In the genomic region with DNA sequence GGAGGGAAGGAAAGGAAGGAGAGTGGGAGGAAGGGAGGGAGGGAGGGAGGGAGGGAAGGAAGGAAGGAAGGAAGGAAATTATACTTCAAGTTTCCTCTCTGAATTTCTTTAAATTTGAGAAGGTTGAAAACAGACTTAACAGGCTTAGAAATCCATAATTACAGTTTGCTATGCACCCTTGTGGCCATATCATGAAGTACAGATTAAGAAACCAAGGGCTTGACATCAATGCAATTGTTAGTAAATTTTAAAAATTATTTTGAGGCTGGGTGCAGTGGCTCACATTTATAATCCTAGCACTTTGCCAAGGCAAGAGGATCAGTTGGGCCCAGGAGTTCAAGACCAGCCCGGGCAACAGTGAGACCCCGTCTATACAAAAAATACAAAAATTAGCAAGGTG, we compare ENCODE assay signal across 8 cellular contexts. TPM values are rescaled to one million over a fixed set of nuclear protein-coding genes. Genes with fewer than 3 reads are reported as not detected.
DNase-seq lines count a peak whose midpoint lies in the region; ATAC-seq and TF ChIP-seq lines count a peak whose summit lies in the region.

No MANE protein-coding gene starts in this region.

- peaks cover 1% of the 10 kb centered on the region for H3K4me1 Mint-ChIP-seq in stimulated activated naive CD8-positive, alpha-beta T cell treated with anti-CD3 and anti-CD28 coated beads, Interleukin-15, amount 100 ng/mL, for 72 hours
- H3K4me1 Mint-ChIP-seq in T-helper 2 cell treated with Interferon-gamma antibody and Interleukin-4, amounts not matched to agents 5 μg/mL and 100 μg/mL, for 36 hours (ENCODE audit: low read depth) = peaks cover 6% of the 10 kb centered on the region

- peak; percentile 55 for TF ChIP-seq CTCF in fibroblast of villous mesenchyme (IDR thresholded peaks at IDR 0.05; ENCODE audit: insufficient read depth, low read depth, low read length)

- H3K36me3 Mint-ChIP-seq in T-helper 2 cell treated with Interferon-gamma antibody and Interleukin-4, amounts not matched to agents 5 μg/mL and 100 μg/mL, for 36 hours (ENCODE audit: low read depth) = peaks cover 44% of the 10 kb centered on the region

- no peaks in the 10 kb centered on the region for H3K9me3 Mint-ChIP-seq in stimulated activated naive CD8-positive, alpha-beta T cell treated with anti-CD3 and anti-CD28 coated beads, Interleukin-15, amount 100 ng/mL, for 72 hours
- H3K9me3 Mint-ChIP-seq in T-helper 2 cell treated with Interferon-gamma antibody and Interleukin-4, amounts not matched to agents 5 μg/mL and 100 μg/mL, for 36 hours = no peaks in the 10 kb centered on the region

- peak overlapping the region in 1 of 2 donors; percentile 34 for H3K27ac Mint-ChIP-seq in stimulated activated naive CD8-positive, alpha-beta T cell treated with anti-CD3 and anti-CD28 coated beads, Interleukin-15, amount 100 ng/mL, for 72 hours
- no peak overlapping the region for H3K27ac Mint-ChIP-seq in T-helper 2 cell treated with Interferon-gamma antibody and Interleukin-4, amounts not matched to agents 5 μg/mL and 100 μg/mL, for 36 hours

- DNase-seq in stimulated activated naive CD8-positive, alpha-beta T cell treated with anti-CD3 and anti-CD28 coated beads, Interleukin-15, amount 100 ng/mL, for 72 hours = no peak
- DNase-seq in stimulated activated naive CD8-positive, alpha-beta T cell treated with anti-CD3 and anti-CD28 coated beads, Interleukin-15, Interleukin-2, amounts not matched to agents 100 U/mL and 50 U/mL, for 24 hours = no peak
- peak; percentile 43 for DNase-seq in RPMI8226
- DNase-seq in fibroblast of villous mesenchyme (ENCODE audit: low read depth) = peak; percentile 30
- no peak for DNase-seq in DMS153 (lab: John Stamatoyannopoulos, UW)
- no peak for DNase-seq in T-helper 2 cell treated with Interferon-gamma antibody and Interleukin-4, amounts not matched to agents 5 μg/mL and 100 μg/mL, for 36 hours (ENCODE audit: low spot score)
- no peak for DNase-seq in iPS-NIHi11 (ENCODE audit: low spot score)
- no peak for DNase-seq in amniotic stem cell (lab: John Stamatoyannopoulos, UW)

- H3K4me3 ChIP-seq in fibroblast of villous mesenchyme (ENCODE audit: low read depth, low read length) = no peak overlapping the region

- no peaks in the 10 kb centered on the region for H3K27me3 Mint-ChIP-seq in stimulated activated naive CD8-positive, alpha-beta T cell treated with anti-CD3 and anti-CD28 coated beads, Interleukin-15, amount 100 ng/mL, for 72 hours
- no peaks in the 10 kb centered on the region for H3K27me3 Mint-ChIP-seq in T-helper 2 cell treated with Interferon-gamma antibody and Interleukin-4, amounts not matched to agents 5 μg/mL and 100 μg/mL, for 36 hours (ENCODE audit: low read depth)

- ATAC-seq in stimulated activated naive CD8-positive, alpha-beta T cell treated with anti-CD3 and anti-CD28 coated beads, Interleukin-15, amount 100 ng/mL, for 72 hours = peak; percentile 54
- no peak for ATAC-seq in stimulated activated naive CD8-positive, alpha-beta T cell treated with anti-CD3 and anti-CD28 coated beads, Interleukin-15, Interleukin-2, amounts not matched to agents 100 U/mL and 50 U/mL, for 24 hours

- no peak overlapping the region for H3K4me3 Mint-ChIP-seq in stimulated activated naive CD8-positive, alpha-beta T cell treated with anti-CD3 and anti-CD28 coated beads, Interleukin-15, amount 100 ng/mL, for 72 hours
- no peak overlapping the region for H3K4me3 Mint-ChIP-seq in T-helper 2 cell treated with Interferon-gamma antibody and Interleukin-4, amounts not matched to agents 5 μg/mL and 100 μg/mL, for 36 hours

RNA-seq across cellular contexts. Expression of a gene that starts 14.4 kb away (rescaled TPM):
- 27.4 and 30.7 TPM in 2 replicates for total RNA-seq in fibroblast of villous mesenchyme

RNA-seq across cellular contexts. Expression of a gene that starts 36.0 kb away (rescaled TPM):
- not detected in 2 replicates for total RNA-seq in fibroblast of villous mesenchyme

RNA-seq across cellular contexts. Expression of a gene that starts 47.3 kb away (rescaled TPM):
- 84.4 and 103 TPM in 2 replicates for total RNA-seq in fibroblast of villous mesenchyme

RNA-seq across cellular contexts. Expression of a gene that starts 51.0 kb away (rescaled TPM):
- total RNA-seq in fibroblast of villous mesenchyme = 7.3 and 13.5 TPM in 2 replicates

Comparison
In these comparisons a context has a peak if more than half of its experiments do, and no peak if none do; other contexts are left out.
1. DNase-seq: peak in RPMI8226 (single experiment) and fibroblast of villous mesenchyme (single experiment); none in stimulated activated naive CD8-positive, alpha-beta T cell treated with anti-CD3 and anti-CD28 coated beads, Interleukin-15, amount 100 ng/mL, for 72 hours (0 of 2), stimulated activated naive CD8-positive, alpha-beta T cell treated with anti-CD3 and anti-CD28 coated beads, Interleukin-15, Interleukin-2, amounts not matched to agents 100 U/mL and 50 U/mL, for 24 hours (single experiment), DMS153 (single experiment), T-helper 2 cell treated with Interferon-gamma antibody and Interleukin-4, amounts not matched to agents 5 μg/mL and 100 μg/mL, for 36 hours (single experiment), iPS-NIHi11 (single experiment) and amniotic stem cell (single experiment).